23 cellular contexts compared by ENCODE assay signal in the genomic region with DNA sequence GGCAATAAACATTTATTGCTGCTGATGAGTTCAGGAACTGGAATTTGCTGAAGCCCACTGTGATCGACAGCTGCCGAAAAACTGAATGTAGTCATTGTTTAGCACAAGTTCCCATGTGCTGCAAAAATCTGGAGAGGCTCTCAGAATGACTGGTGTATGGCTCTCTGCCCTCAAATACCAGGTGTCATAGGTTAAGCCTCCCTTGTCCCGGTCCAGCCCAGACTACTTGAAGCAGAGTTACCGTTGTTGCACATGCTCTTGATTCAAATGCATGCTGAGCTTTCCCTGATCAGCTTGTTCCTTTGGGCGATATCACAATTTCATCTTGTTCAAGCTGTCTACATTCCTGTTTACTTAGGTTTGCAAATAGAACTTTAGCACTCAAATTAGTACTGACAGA.
A peak's percentile ranks its signal among the peaks of the same experiment; 100 is the strongest.
DNase-seq lines count a peak whose midpoint lies in the region; ATAC-seq, FAIRE-seq and TF ChIP-seq lines count a peak whose summit lies in the region.
"Had no signal": no experiment of that assay in that cellular context is flagged by ENCODE, and none has a peak within 500 bp of the region (broad histone marks: within the 10 kb centered on the region; RNA-seq: fewer than 3 reads in every experiment).

No MANE protein-coding gene starts in this region.

- DNase-seq in HCEC 1CT (peak; percentile 17), SK-MEL-5 (ENCODE audit: low read depth, low spot score) (peak; percentile 15), HepG2 (ENCODE audit: low spot score) (peak; percentile 4), skeletal muscle cell (ENCODE audit: low read depth) (peak; percentile 8), hippocampal formation (lab: John Stamatoyannopoulos, UW) (no peak), DMS79 treated with DMSO at 0.1 percent for 48 hours (lab: John Stamatoyannopoulos, UW) (no peak), hepatic stellate cell (ENCODE audit: low spot score) (no peak)
- DNase-seq: activated B cell treated with CpG ODN at 0.5 μM for 24 hours; activated T-cell treated with anti-CD3 and anti-CD28 coated beads, Interleukin-2, amount 50 U/mL, for 48 hours; CD8-positive, alpha-beta T cell; dermis blood vessel endothelial cell; IMR-90; naive B cell; NCI-H2081 treated with DMSO at 0.1 percent for 48 hours; SHP77 treated with DMSO at 0.1 percent for 48 hours; stimulated activated CD4-positive, alpha-beta T cell treated with anti-CD3 and anti-CD28 coated beads, Interleukin-15, amount 100 ng/mL, for 24 hours; stimulated activated naive CD4-positive, alpha-beta T cell had no signal

- in situ Hi-C loops in SK-MEL-5 (cut with HindIII; ENCODE audit: low pct_unique_long_range_greater_than_20kb, low sequenced_read_pairs): no loop called here
- in situ Hi-C loops in HepG2 (cut with HindIII; ENCODE audit: extremely low pct_ligation_motif_present, low pct_unique_long_range_greater_than_20kb): no loop called here

- BruUV-seq in HepG2 (replicated peaks; lab: Mats Ljungman, UMichigan): no TSS peak

- POLR2A ChIA-PET in HepG2 (lab: Yijun Ruan, JAX): no interaction called here

- peak; percentile 23 for FAIRE-seq in HepG2 (lab: Jason Lieb, UNC)
- FAIRE-seq: bronchial epithelial cell, frontal cortex had no signal

- no peaks in the 10 kb centered on the region for H3K36me3 ChIP-seq in HepG2 (replicated peaks in 1 of 2; ENCODE audit: control insufficient read depth in 1 of 2, insufficient read depth in 2 of 2, low read length in 2 of 2)
- H3K36me3 ChIP-seq: tibial nerve had no signal

- ATAC-seq in HepG2 (peak; percentile 72), GM21576 (IDR thresholded peaks at IDR 0.05; ENCODE audit: unreplicated experiment) (no peak)
- ATAC-seq: CD8-positive, alpha-beta T cell; HCT116 had no signal

- H3K4me1 ChIP-seq in HepG2 (ENCODE audit: insufficient read depth, low read length): peaks cover 11% of the 10 kb centered on the region

- H3K27ac ChIP-seq in HepG2 (ENCODE audit: extremely low read length, insufficient read depth, low read length): no peak overlapping the region
- H3K27ac ChIP-seq: epithelial cell of prostate, tibial nerve had no signal

- no peaks in the 10 kb centered on the region for H3K79me2 ChIP-seq in HepG2 (ENCODE audit: insufficient read depth, low read length)

- WGBS in HepG2 (ENCODE audit: low lambda C conversion rate): 1% methylated on average over 5 of the region's 5 CpGs

- H2AFZ ChIP-seq in HepG2 (ENCODE audit: low read length): no peak overlapping the region

- TF ChIP-seq RAD21 in HepG2 (CRISPR knock-in tag; IDR thresholded peaks at IDR 0.05): no peak

- no peak for TF ChIP-seq POLR2A in HepG2 (IDR thresholded peaks at IDR 0.05; ENCODE audit: insufficient read depth in 1 of 2, low read depth in 2 of 2, low read length in 2 of 2)

- intact Hi-C loops in HepG2 (cut with micrococcal nuclease; ENCODE audit: unreplicated experiment): no loop called here

- CTCF ChIA-PET in HepG2 (lab: Yijun Ruan, JAX; ENCODE audit: low intra/inter-chr PET ratio, low total read pairs): no interaction called here

- no peak for TF ChIP-seq CTCF in HepG2 (CRISPR knock-in tag; IDR thresholded peaks at IDR 0.05)

- H3K27me3 ChIP-seq in HepG2 (ENCODE audit: control insufficient read depth in 1 of 2, insufficient read depth in 2 of 2, low read length in 2 of 2): no peaks in the 10 kb centered on the region
- H3K27me3 ChIP-seq: tibial nerve had no signal

- no peaks in the 10 kb centered on the region for H4K20me1 ChIP-seq in HepG2 (ENCODE audit: insufficient read depth, low read length)

- H3K4me3 ChIP-seq in HepG2 (replicated peaks in 1 of 3; ENCODE audit: insufficient read depth in 1 of 3, low read depth in 2 of 3, low read length in 3 of 3) (no peak overlapping the region), skeletal muscle cell (ENCODE audit: low read depth, low read length) (no peak overlapping the region)
- H3K4me3 ChIP-seq: tibial nerve had no signal

- TF ChIP-seq EP300 in HepG2 (IDR thresholded peaks at IDR 0.05; ENCODE audit: low read depth in 2 of 2, low read length in 2 of 2): no peak
- TF ChIP-seq EP300 in HepG2 (CRISPR knock-in tag; IDR thresholded peaks at IDR 0.05; ENCODE audit: borderline replicate concordance): no peak

- H3K9ac ChIP-seq in HepG2 (ENCODE audit: insufficient read depth, low read depth, low read length): no peak overlapping the region

- H3K4me2 ChIP-seq in HepG2 (ENCODE audit: low read depth, low read length): no peak overlapping the region

- no peaks in the 10 kb centered on the region for H3K9me3 ChIP-seq in HepG2 (ENCODE audit: low read length)
- H3K9me3 ChIP-seq: tibial nerve had no signal

TF ChIP-seq in HepG2, 621 proteins besides CTCF, POLR2A, EP300 and RAD21:
- TF ChIP-seq MTA3 (CRISPR knock-in tag; IDR thresholded peaks at IDR 0.05) (no peak), NPAS2 (CRISPR knock-in tag; IDR thresholded peaks at IDR 0.05; ENCODE audit: borderline replicate concordance) (no peak), ZNF776 (CRISPR knock-in tag; IDR thresholded peaks at IDR 0.05) (no peak)
- TF ChIP-seq, protein P1, sequence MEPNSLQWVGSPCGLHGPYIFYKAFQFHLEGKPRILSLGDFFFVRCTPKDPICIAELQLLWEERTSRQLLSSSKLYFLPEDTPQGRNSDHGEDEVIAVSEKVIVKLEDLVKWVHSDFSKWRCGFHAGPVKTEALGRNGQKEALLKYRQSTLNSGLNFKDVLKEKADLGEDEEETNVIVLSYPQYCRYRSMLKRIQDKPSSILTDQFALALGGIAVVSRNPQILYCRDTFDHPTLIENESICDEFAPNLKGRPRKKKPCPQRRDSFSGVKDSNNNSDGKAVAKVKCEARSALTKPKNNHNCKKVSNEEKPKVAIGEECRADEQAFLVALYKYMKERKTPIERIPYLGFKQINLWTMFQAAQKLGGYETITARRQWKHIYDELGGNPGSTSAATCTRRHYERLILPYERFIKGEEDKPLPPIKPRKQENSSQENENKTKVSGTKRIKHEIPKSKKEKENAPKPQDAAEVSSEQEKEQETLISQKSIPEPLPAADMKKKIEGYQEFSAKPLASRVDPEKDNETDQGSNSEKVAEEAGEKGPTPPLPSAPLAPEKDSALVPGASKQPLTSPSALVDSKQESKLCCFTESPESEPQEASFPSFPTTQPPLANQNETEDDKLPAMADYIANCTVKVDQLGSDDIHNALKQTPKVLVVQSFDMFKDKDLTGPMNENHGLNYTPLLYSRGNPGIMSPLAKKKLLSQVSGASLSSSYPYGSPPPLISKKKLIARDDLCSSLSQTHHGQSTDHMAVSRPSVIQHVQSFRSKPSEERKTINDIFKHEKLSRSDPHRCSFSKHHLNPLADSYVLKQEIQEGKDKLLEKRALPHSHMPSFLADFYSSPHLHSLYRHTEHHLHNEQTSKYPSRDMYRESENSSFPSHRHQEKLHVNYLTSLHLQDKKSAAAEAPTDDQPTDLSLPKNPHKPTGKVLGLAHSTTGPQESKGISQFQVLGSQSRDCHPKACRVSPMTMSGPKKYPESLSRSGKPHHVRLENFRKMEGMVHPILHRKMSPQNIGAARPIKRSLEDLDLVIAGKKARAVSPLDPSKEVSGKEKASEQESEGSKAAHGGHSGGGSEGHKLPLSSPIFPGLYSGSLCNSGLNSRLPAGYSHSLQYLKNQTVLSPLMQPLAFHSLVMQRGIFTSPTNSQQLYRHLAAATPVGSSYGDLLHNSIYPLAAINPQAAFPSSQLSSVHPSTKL (CRISPR knock-in tag; IDR thresholded peaks at IDR 0.05): no peak
TF ChIP-seq in HepG2: peak in this region for 0.

Comparison
In these comparisons a context has a peak if more than half of its experiments do, and no peak if none do; other contexts are left out.
1. DNase-seq: peak in HCEC 1CT (single experiment), SK-MEL-5 (single experiment), HepG2 (single experiment) and skeletal muscle cell (single experiment); none in hippocampal formation (0 of 2), DMS79 treated with DMSO at 0.1 percent for 48 hours (single experiment) and hepatic stellate cell (single experiment).